12 cellular contexts compared by ENCODE assay signal in genomic region chr14:93536945-93537344, GRCh38.
A peak's percentile ranks its signal among the peaks of the same experiment; 100 is the strongest.
DNase-seq lines count a peak whose midpoint lies in the region; ATAC-seq and TF ChIP-seq lines count a peak whose summit lies in the region.
"Had no signal": no experiment of that assay in that cellular context is flagged by ENCODE, and none has a peak within 500 bp of the region (broad histone marks: within the 10 kb centered on the region; RNA-seq: fewer than 3 reads in every experiment).

No MANE protein-coding gene starts in this region.

- H4K20me1 ChIP-seq in OCI-LY7 (ENCODE audit: insufficient read depth, low read length): no peaks in the 10 kb centered on the region

- CTCF ChIA-PET in OCI-LY7 (lab: Charles Lee; ENCODE audit: unreplicated experiment): no interaction called here

- H3K4me3 Mint-ChIP-seq in stimulated activated naive CD8-positive, alpha-beta T cell treated with anti-CD3 and anti-CD28 coated beads, Interleukin-15, amount 100 ng/mL, for 72 hours: no peak overlapping the region
- H3K4me3 Mint-ChIP-seq: activated CD8-positive, alpha-beta T cell treated with anti-CD3 and anti-CD28 coated beads for 36 hours; activated naive CD8-positive, alpha-beta T cell treated with anti-CD3 and anti-CD28 coated beads, Interleukin-2, amount 10 ng/mL, durations not matched to agents 7 days and 5 days had no signal

- TF ChIP-seq CTCF in GM13977 (IDR thresholded peaks at IDR 0.05; ENCODE audit: extremely low read depth, insufficient read depth, missing control alignments) (peak; percentile 26), OCI-LY7 (conservative IDR thresholded peaks at IDR 0.05; ENCODE audit: low read length) (0 out of 2 replicates have a peak, but pooled peaks have one; percentile 13)

- in situ Hi-C loops in GM13977 (cut with MboI; ENCODE audit: low pct_unique_long_range_greater_than_20kb, low sequenced_read_pairs, unreplicated experiment): loop anchor here (25.0 kb wide), 1 partner anchor 300 kb away; no protein-coding TSS in a partner anchor

- BruUV-seq in OCI-LY7 (replicated peaks; lab: Mats Ljungman, UMichigan): no TSS peak

- H3K4me1 Mint-ChIP-seq in stimulated activated naive CD8-positive, alpha-beta T cell treated with anti-CD3 and anti-CD28 coated beads, Interleukin-15, amount 100 ng/mL, for 72 hours: no peaks in the 10 kb centered on the region
- H3K4me1 Mint-ChIP-seq: activated naive CD8-positive, alpha-beta T cell treated with anti-CD3 and anti-CD28 coated beads, Interleukin-2, amount 10 ng/mL, durations not matched to agents 7 days and 5 days had no signal

- no peaks in the 10 kb centered on the region for H3K9me2 ChIP-seq in OCI-LY7 (ENCODE audit: insufficient read depth, low read length)

- no peaks in the 10 kb centered on the region for H3K79me2 ChIP-seq in OCI-LY7 (ENCODE audit: insufficient read depth, low read depth, low read length)

- H3K27me3 Mint-ChIP-seq in stimulated activated naive CD8-positive, alpha-beta T cell treated with anti-CD3 and anti-CD28 coated beads, Interleukin-15, amount 100 ng/mL, for 72 hours: peaks cover 24% of the 10 kb centered on the region

- no peak overlapping the region for H3K4me2 ChIP-seq in OCI-LY7 (ENCODE audit: low read length)

- POLR2A ChIA-PET in OCI-LY7 (lab: Charles Lee): no interaction called here

- H3K9me3 Mint-ChIP-seq in stimulated activated naive CD8-positive, alpha-beta T cell treated with anti-CD3 and anti-CD28 coated beads, Interleukin-15, amount 100 ng/mL, for 72 hours: no peaks in the 10 kb centered on the region
- H3K9me3 Mint-ChIP-seq: activated CD8-positive, alpha-beta T cell treated with anti-CD3 and anti-CD28 coated beads for 36 hours; activated naive CD8-positive, alpha-beta T cell treated with anti-CD3 and anti-CD28 coated beads, Interleukin-2, amount 10 ng/mL, durations not matched to agents 7 days and 5 days had no signal

- H3K27ac ChIP-seq in OCI-LY7 (ENCODE audit: low read depth, low read length, poor library complexity, severe bottlenecking) (no peak overlapping the region), caudate nucleus (ENCODE audit: low read depth, low read length) (no peak overlapping the region)

- no peaks in the 10 kb centered on the region for H3K9me3 ChIP-seq in OCI-LY7 (ENCODE audit: low read length)

- H3K36me3 ChIP-seq in OCI-LY7 (ENCODE audit: insufficient read depth, low read length): no peaks in the 10 kb centered on the region

- H2AFZ ChIP-seq in OCI-LY7 (ENCODE audit: low read length): no peak overlapping the region

- H3K4me1 ChIP-seq in OCI-LY7 (ENCODE audit: insufficient read depth, low read length, poor library complexity, severe bottlenecking): no peaks in the 10 kb centered on the region

- intact Hi-C loops in OCI-LY7 (cut with micrococcal nuclease; ENCODE audit: unreplicated experiment): no loop called here

- peak overlapping the region in 1 of 2 donors; percentile 4 for H3K27ac Mint-ChIP-seq in stimulated activated naive CD8-positive, alpha-beta T cell treated with anti-CD3 and anti-CD28 coated beads, Interleukin-15, amount 100 ng/mL, for 72 hours
- H3K27ac Mint-ChIP-seq: activated CD8-positive, alpha-beta T cell treated with anti-CD3 and anti-CD28 coated beads for 36 hours; activated naive CD8-positive, alpha-beta T cell treated with anti-CD3 and anti-CD28 coated beads, Interleukin-2, amount 10 ng/mL, durations not matched to agents 7 days and 5 days had no signal

- ATAC-seq in stimulated activated naive CD8-positive, alpha-beta T cell treated with anti-CD3 and anti-CD28 coated beads, Interleukin-15, amount 100 ng/mL, for 72 hours: no peak
- no peak for ATAC-seq in GM21515 (IDR thresholded peaks at IDR 0.05; ENCODE audit: unreplicated experiment)
- ATAC-seq: activated CD8-positive, alpha-beta T cell treated with anti-CD3 and anti-CD28 coated beads for 36 hours; left colon had no signal

- H3K4me3 ChIP-seq in OCI-LY7 (ENCODE audit: low read depth, low read length, poor library complexity, severe bottlenecking): no peak overlapping the region

- DNase-seq in CD1c-positive myeloid dendritic cell (ENCODE audit: extremely low spot score): peak; percentile 19
- DNase-seq in GM13977 (ENCODE audit: low spot score): no peak
- DNase-seq in OCI-LY7 (ENCODE audit: low spot score): no peak
- peak; percentile 28 for DNase-seq in globus pallidus (ENCODE audit: low spot score)
- no peak for DNase-seq in caudate nucleus (lab: John Stamatoyannopoulos, UW)
- no peak for DNase-seq in stimulated activated naive CD8-positive, alpha-beta T cell treated with anti-CD3 and anti-CD28 coated beads, Interleukin-15, amount 100 ng/mL, for 72 hours
- DNase-seq in germinal center (ENCODE audit: low spot score): no peak
- DNase-seq: activated CD8-positive, alpha-beta T cell treated with anti-CD3 and anti-CD28 coated beads for 36 hours; activated naive CD8-positive, alpha-beta T cell treated with anti-CD3 and anti-CD28 coated beads, Interleukin-2, amount 10 ng/mL, durations not matched to agents 7 days and 5 days; effector CD4-positive, alpha-beta T cell; left colon had no signal

Comparison
In these comparisons a context has a peak if more than half of its experiments do, and no peak if none do; other contexts are left out.
1. DNase-seq: peak in CD1c-positive myeloid dendritic cell (single experiment) and globus pallidus (single experiment); none in GM13977 (single experiment), OCI-LY7 (single experiment), caudate nucleus (0 of 61), stimulated activated naive CD8-positive, alpha-beta T cell treated with anti-CD3 and anti-CD28 coated beads, Interleukin-15, amount 100 ng/mL, for 72 hours (0 of 2) and germinal center (single experiment).